ENCODE assay signal across 8 cellular contexts in genomic region chr17:39618252-39618913, GRCh38. TPM values are rescaled to one million over a fixed set of nuclear protein-coding genes. Genes with fewer than 3 reads are reported as not detected.
DNase-seq lines count a peak whose midpoint lies in the region; ATAC-seq and TF ChIP-seq lines count a peak whose summit lies in the region.

No MANE protein-coding gene starts in this region.

- no peak for TF ChIP-seq CTCF in GM12865 (IDR thresholded peaks at IDR 0.05; ENCODE audit: insufficient read depth, low read depth, low read length, missing control alignments)
- no peak for TF ChIP-seq CTCF in WERI-Rb-1 (IDR thresholded peaks at IDR 0.05; ENCODE audit: low read depth, low read length)
- no peak for TF ChIP-seq CTCF in hepatocyte (IDR thresholded peaks at IDR 0.05; ENCODE audit: poor library complexity)

- 2% methylated on average over 22 of the region's 33 CpGs for WGBS in hepatocyte (ENCODE audit: low lambda C conversion rate, missing lambda C conversion rate)

- H3K9me3 ChIP-seq in WERI-Rb-1 (ENCODE audit: severe bottlenecking) (no peaks in the 10 kb centered on the region), hepatocyte (ENCODE audit: low read depth) (no peaks in the 10 kb centered on the region)

- no peaks in the 10 kb centered on the region for H3K9me3 Mint-ChIP-seq in stimulated activated memory B cell treated with anti-CD40 and anti-IgM and Interleukin-4, amounts not matched to agents 10 μg/mL and 1 μg/mL and 100 μg/mL, for 72 hours

- H3K4me1 ChIP-seq in hepatocyte (ENCODE audit: insufficient read depth): peaks cover 9% of the 10 kb centered on the region

- DNase-seq in ACHN (peak; percentile 14), GM12865 (ENCODE audit: low read depth) (no peak), WERI-Rb-1 (no peak), hepatocyte (ENCODE audit: low spot score) (no peak), NCI-H526 treated with DMSO at 0.1 percent for 48 hours (lab: John Stamatoyannopoulos, UW) (no peak)

- H3K4me1 Mint-ChIP-seq in stimulated activated memory B cell treated with anti-CD40 and anti-IgM and Interleukin-4, amounts not matched to agents 10 μg/mL and 1 μg/mL and 100 μg/mL, for 72 hours: peaks cover 47% of the 10 kb centered on the region

- peak overlapping the region; percentile 99 for H3K4me2 ChIP-seq in hepatocyte

- peak overlapping the region; percentile 85 for H3K4me3 Mint-ChIP-seq in stimulated activated memory B cell treated with anti-CD40 and anti-IgM and Interleukin-4, amounts not matched to agents 10 μg/mL and 1 μg/mL and 100 μg/mL, for 72 hours

- H3K27me3 ChIP-seq in WERI-Rb-1 (ENCODE audit: insufficient read depth, low read depth, severe bottlenecking) (peaks cover 59% of the 10 kb centered on the region), hepatocyte (peaks cover 46% of the 10 kb centered on the region)

- H3K36me3 ChIP-seq in WERI-Rb-1: no peaks in the 10 kb centered on the region
- H3K36me3 ChIP-seq in hepatocyte (replicated peaks; ENCODE audit: insufficient read depth, low read depth): no peaks in the 10 kb centered on the region

- in situ Hi-C loops in ACHN (cut with HindIII; ENCODE audit: low pct_ligation_motif_present, low pct_unique_long_range_greater_than_20kb, low sequenced_read_pairs): no loop called here

- no peaks in the 10 kb centered on the region for H3K79me2 ChIP-seq in hepatocyte

- H3K27me3 Mint-ChIP-seq in stimulated activated memory B cell treated with anti-CD40 and anti-IgM and Interleukin-4, amounts not matched to agents 10 μg/mL and 1 μg/mL and 100 μg/mL, for 72 hours: peaks cover 24% of the 10 kb centered on the region

- H4K20me1 ChIP-seq in hepatocyte (ENCODE audit: insufficient read depth, poor library complexity, severe bottlenecking): no peaks in the 10 kb centered on the region

- H2AFZ ChIP-seq in hepatocyte: peak overlapping the region; percentile 54

- no peak overlapping the region; the same call in 1 of the 2 replicates for H3K27ac ChIP-seq in WERI-Rb-1
- no peak overlapping the region for H3K27ac ChIP-seq in hepatocyte

- ATAC-seq in stimulated activated memory B cell treated with anti-CD40 and anti-IgM and Interleukin-4, amounts not matched to agents 10 μg/mL and 1 μg/mL and 100 μg/mL, for 72 hours: no peak
- ATAC-seq in HG02763 (IDR thresholded peaks at IDR 0.05; ENCODE audit: unreplicated experiment): no peak
- no peak for ATAC-seq in HG03095 (IDR thresholded peaks at IDR 0.05; ENCODE audit: unreplicated experiment)

- H3K4me3 ChIP-seq in GM12865 (ENCODE audit: low read depth, low read length): peak overlapping the region; percentile 62
- peak overlapping the region; percentile 85 for H3K4me3 ChIP-seq in WERI-Rb-1 (ENCODE audit: low read depth, low read length)
- H3K4me3 ChIP-seq in hepatocyte: peak overlapping the region; percentile 90

- no peaks in the 10 kb centered on the region for H3K9me2 ChIP-seq in hepatocyte (replicated peaks; ENCODE audit: insufficient read depth)

- peak overlapping the region; percentile 81 for H3K27ac Mint-ChIP-seq in stimulated activated memory B cell treated with anti-CD40 and anti-IgM and Interleukin-4, amounts not matched to agents 10 μg/mL and 1 μg/mL and 100 μg/mL, for 72 hours

- H3K36me3 Mint-ChIP-seq in stimulated activated memory B cell treated with anti-CD40 and anti-IgM and Interleukin-4, amounts not matched to agents 10 μg/mL and 1 μg/mL and 100 μg/mL, for 72 hours: no peaks in the 10 kb centered on the region

RNA-seq across cellular contexts. Expression of gene PPP1R1B, which starts 8.4 kb away (rescaled TPM):
- 1.5 TPM in 2 replicates for total RNA-seq in hepatocyte
- 3.7 TPM in 2 replicates for polyA plus RNA-seq in hepatocyte

RNA-seq across cellular contexts. Expression of gene NEUROD2, which starts 10.7 kb away (rescaled TPM):
- not detected in 2 replicates for total RNA-seq in hepatocyte
- not detected in 2 replicates for polyA plus RNA-seq in hepatocyte

RNA-seq across cellular contexts. Expression of gene STARD3, which starts 18.6 kb away (rescaled TPM):
- 61.6 and 76.5 TPM in 2 replicates for total RNA-seq in hepatocyte
- 89.0 and 90.3 TPM in 2 replicates for polyA plus RNA-seq in hepatocyte

RNA-seq across cellular contexts. Expression of gene TCAP, which starts 46.8 kb away (rescaled TPM):
- 0.90 and 1.0 TPM in 2 replicates for total RNA-seq in hepatocyte
- polyA plus RNA-seq in hepatocyte: 0.64 and 0.66 TPM in 2 replicates

RNA-seq across cellular contexts. Expression of gene PNMT, which starts 49.9 kb away (rescaled TPM):
- total RNA-seq in hepatocyte: 51.9 and 64.5 TPM in 2 replicates
- 203 and 204 TPM in 2 replicates for polyA plus RNA-seq in hepatocyte
